17 cellular contexts compared by ENCODE assay signal in genomic region chr7:96400001-96400400, GRCh38.
A peak's percentile ranks its signal among the peaks of the same experiment; 100 is the strongest.
DNase-seq lines count a peak whose midpoint lies in the region; TF ChIP-seq lines count a peak whose summit lies in the region.
"Had no signal": no experiment of that assay in that cellular context is flagged by ENCODE, and none has a peak within 500 bp of the region (broad histone marks: within the 10 kb centered on the region; RNA-seq: fewer than 3 reads in every experiment).

No MANE protein-coding gene starts in this region.

- H3K4me3 ChIP-seq in mammary epithelial cell (replicated peaks in 1 of 3; ENCODE audit: insufficient read depth in 1 of 3, low read depth in 2 of 3, low read length in 3 of 3), result no peak overlapping the region
- H3K4me3 ChIP-seq in epithelial cell of esophagus (ENCODE audit: low read length), result no peak overlapping the region
- no peak overlapping the region for H3K4me3 ChIP-seq in BE2C (ENCODE audit: low read depth, low read length)
- H3K4me3 ChIP-seq: BLaER1 treated with 17β-estradiol and CSF1 and Interleukin-3, amounts not matched to agents 10 nM and 100 nM; HAP-1 had no signal

- POLR2A ChIA-PET in MCF 10A (lab: Yijun Ruan, JAX), result interaction anchor here (1.0 to 1.1 kb wide), 2 partner anchors 10 to 11 kb away, joined by 3 to 7 read pairs; no protein-coding TSS in a partner anchor

- H3K36me3 ChIP-seq in mammary epithelial cell (ENCODE audit: insufficient read depth, low read length) (no peaks in the 10 kb centered on the region), BE2C (no peaks in the 10 kb centered on the region)
- H3K36me3 ChIP-seq: BLaER1 treated with 17β-estradiol and CSF1 and Interleukin-3, amounts not matched to agents 10 nM and 100 nM; HAP-1 had no signal

- no peak overlapping the region for H2AFZ ChIP-seq in mammary epithelial cell (ENCODE audit: low read depth, low read length)

- DNase-seq in mammary epithelial cell (peak; percentile 59), MCF 10A (ENCODE audit: unreplicated experiment) (no peak), epithelial cell of esophagus (ENCODE audit: low read depth) (peak; percentile 73), kidney tubule cell (ENCODE audit: low spot score) (peak; percentile 26), NCI-H510A (lab: John Stamatoyannopoulos, UW) (no peak), BE2C (no peak), NCI-H1436 (lab: John Stamatoyannopoulos, UW) (no peak)
- DNase-seq: CD4-positive, alpha-beta T cell; CD8-positive, alpha-beta memory T cell; DND-41; GOT3; HFFc6 had no signal

- no peak overlapping the region for H3K27ac Mint-ChIP-seq in MCF 10A (ENCODE audit: low read depth, unreplicated experiment)
- H3K27ac Mint-ChIP-seq: B cell; CD14-positive monocyte; CD4-positive, alpha-beta T cell; CD8-positive, alpha-beta memory T cell; HFFc6 had no signal

- H3K9ac ChIP-seq in mammary epithelial cell (ENCODE audit: insufficient read depth, low read length), result no peak overlapping the region
- H3K9ac ChIP-seq: BLaER1 treated with 17β-estradiol and CSF1 and Interleukin-3, amounts not matched to agents 10 nM and 100 nM had no signal

- H3K27ac ChIP-seq in mammary epithelial cell (ENCODE audit: insufficient read depth, low read depth, low read length), result no peak overlapping the region
- H3K27ac ChIP-seq: 22Rv1; BLaER1 treated with 17β-estradiol and CSF1 and Interleukin-3, amounts not matched to agents 10 nM and 100 nM had no signal

- H3K79me2 ChIP-seq in mammary epithelial cell (ENCODE audit: insufficient read depth, low read length), result no peaks in the 10 kb centered on the region

- H3K27me3 ChIP-seq in mammary epithelial cell (ENCODE audit: insufficient read depth, low read length), result no peaks in the 10 kb centered on the region
- H3K27me3 ChIP-seq in BE2C, result no peaks in the 10 kb centered on the region
- H3K27me3 ChIP-seq: BLaER1 treated with 17β-estradiol and CSF1 and Interleukin-3, amounts not matched to agents 10 nM and 100 nM had no signal

- no peak for TF ChIP-seq CTCF in mammary epithelial cell (conservative IDR thresholded peaks at IDR 0.05 in 1 of 2, IDR thresholded peaks at IDR 0.05 in 1 of 2; ENCODE audit: extremely low read depth in 1 of 2, insufficient read depth in 1 of 2, low read depth in 1 of 2, low read length in 2 of 2)
- TF ChIP-seq CTCF in MCF 10A (IDR thresholded peaks at IDR 0.05; ENCODE audit: unreplicated experiment), result no peak
- TF ChIP-seq CTCF in epithelial cell of esophagus (IDR thresholded peaks at IDR 0.05; ENCODE audit: insufficient read depth, low read depth, low read length, missing control alignments), result no peak
- TF ChIP-seq CTCF in BE2C (IDR thresholded peaks at IDR 0.05; ENCODE audit: low read depth, low read length), result no peak

- intact Hi-C loops in mammary epithelial cell (cut with micrococcal nuclease), result no loop called here
- intact Hi-C loops in MCF 10A (cut with micrococcal nuclease), result no loop called here

- H3K4me1 Mint-ChIP-seq in MCF 10A (ENCODE audit: insufficient read depth, unreplicated experiment), result no peaks in the 10 kb centered on the region
- H3K4me1 Mint-ChIP-seq: B cell; CD8-positive, alpha-beta memory T cell had no signal

- no peaks in the 10 kb centered on the region for H4K20me1 ChIP-seq in mammary epithelial cell (ENCODE audit: insufficient read depth, low read length)
- H4K20me1 ChIP-seq: BLaER1 treated with 17β-estradiol and CSF1 and Interleukin-3, amounts not matched to agents 10 nM and 100 nM had no signal

- H3K9me3 ChIP-seq in mammary epithelial cell (replicated peaks; ENCODE audit: insufficient read depth, low read length) (no peaks in the 10 kb centered on the region), BE2C (no peaks in the 10 kb centered on the region)
- H3K9me3 ChIP-seq: HAP-1 had no signal

- BruUV-seq in mammary epithelial cell (replicated peaks; lab: Mats Ljungman, UMichigan), result no TSS peak
- BruUV-seq in MCF 10A (replicated peaks; lab: Mats Ljungman, UMichigan), result no TSS peak

- H3K36me3 Mint-ChIP-seq in MCF 10A (ENCODE audit: insufficient read depth, unreplicated experiment), result no peaks in the 10 kb centered on the region
- H3K36me3 Mint-ChIP-seq: CD14-positive monocyte; CD8-positive, alpha-beta memory T cell had no signal

- dilution Hi-C loops in mammary epithelial cell (cut with HindIII; ENCODE audit: low sequenced_read_pairs), result no loop called here

- CTCF ChIA-PET in mammary epithelial cell (lab: Charles Lee; ENCODE audit: low non-redundant PET), result no interaction called here
- CTCF ChIA-PET in MCF 10A (lab: Yijun Ruan, JAX), result interaction anchor here (0.6 kb wide), 1 partner anchor 14 kb away, joined by 3 read pairs; no protein-coding TSS in a partner anchor

- H3K4me1 ChIP-seq in mammary epithelial cell (ENCODE audit: insufficient read depth, low read length) (peaks cover 15% of the 10 kb centered on the region), BE2C (no peaks in the 10 kb centered on the region)
- H3K4me1 ChIP-seq: BLaER1 treated with 17β-estradiol and CSF1 and Interleukin-3, amounts not matched to agents 10 nM and 100 nM had no signal

- 73% methylated on average over 1 of the region's 1 CpG for WGBS in mammary epithelial cell (ENCODE audit: low coverage, missing lambda C conversion rate)

- in situ Hi-C loops in mammary epithelial cell (cut with MboI; ENCODE audit: low sequenced_read_pairs in 2 of 2), result loop anchor here in 1 of 2 donors (25.0 kb wide), 1 partner anchor 637 kb away; no protein-coding TSS in a partner anchor

- H3K4me3 Mint-ChIP-seq in MCF 10A (ENCODE audit: unreplicated experiment), result no peak overlapping the region
- H3K4me3 Mint-ChIP-seq: B cell; CD14-positive monocyte; CD4-positive, alpha-beta T cell; CD8-positive, alpha-beta memory T cell; HFFc6 had no signal

- no peak overlapping the region for H3K4me2 ChIP-seq in mammary epithelial cell (ENCODE audit: insufficient read depth, low read depth, low read length)
- H3K4me2 ChIP-seq: BLaER1 treated with 17β-estradiol and CSF1 and Interleukin-3, amounts not matched to agents 10 nM and 100 nM had no signal

- no peaks in the 10 kb centered on the region for H3K27me3 Mint-ChIP-seq in MCF 10A (ENCODE audit: insufficient read depth, unreplicated experiment)

- H3K9me3 Mint-ChIP-seq in MCF 10A (ENCODE audit: unreplicated experiment), result no peaks in the 10 kb centered on the region
- H3K9me3 Mint-ChIP-seq: CD4-positive, alpha-beta T cell; HFFc6 had no signal

Comparison
In these comparisons a context has a peak if more than half of its experiments do, and no peak if none do; other contexts are left out.
1. DNase-seq: peak in mammary epithelial cell (single experiment), epithelial cell of esophagus (single experiment) and kidney tubule cell (single experiment); none in MCF 10A (single experiment), NCI-H510A (single experiment), BE2C (single experiment) and NCI-H1436 (single experiment).